Comparison of ENCODE assay signal across 1 cellular context in genomic region chr14:35368139-35368460, GRCh38.
TF ChIP-seq lines count a peak whose summit lies in the region.

No MANE protein-coding gene starts in this region.

TF ChIP-seq in WTC11, 78 proteins besides CTCF, POLR2A, EP300 and RAD21 (continued from another document):
- TF ChIP-seq ATF6 (CRISPR knock-in tag; IDR thresholded peaks at IDR 0.05) (no peak), STAT6 (CRISPR knock-in tag; conservative IDR thresholded peaks at IDR 0.05; ENCODE audit: low read depth) (no peak)
